Comparison of ENCODE assay signal across 1 cellular context in genomic region chr2:24919977-24920812, GRCh38.
TF ChIP-seq lines count a peak whose summit lies in the region.

TSS of gene ADCY3 (minus strand) at chr2:24920237. CDS start at chr2:24918987, 1,250 bp downstream.

TF ChIP-seq in GM12878, 131 proteins besides CTCF, POLR2A, EP300 and RAD21 (continues in another document):
- no peak for TF ChIP-seq RELB (IDR thresholded peaks at IDR 0.05; ENCODE audit: low read depth)
- peak; percentile 30 for TF ChIP-seq USF2 (IDR thresholded peaks at IDR 0.05; ENCODE audit: borderline replicate concordance, low read depth, low read length)
- TF ChIP-seq SPI1 (IDR thresholded peaks at IDR 0.05; ENCODE audit: borderline replicate concordance, insufficient read depth, low read depth, low read length), result no peak
- no peak for TF ChIP-seq ATF2 (IDR thresholded peaks at IDR 0.05; ENCODE audit: low read length)
- no peak for TF ChIP-seq BMI1 (IDR thresholded peaks at IDR 0.05; ENCODE audit: borderline replicate concordance)
- peak; percentile 47 to 81; a peak in 2 of 4 replicates for TF ChIP-seq BHLHE40 (IDR thresholded peaks at IDR 0.05; ENCODE audit: borderline replicate concordance in 1 of 2, low read depth in 2 of 2, low read length in 1 of 2)
- TF ChIP-seq CEBPB (IDR thresholded peaks at IDR 0.05; ENCODE audit: borderline replicate concordance in 1 of 2, low read depth in 2 of 2, low read length in 2 of 2), result no peak
- TF ChIP-seq E2F4 (IDR thresholded peaks at IDR 0.05; ENCODE audit: low read depth, low read length), result no peak
- TF ChIP-seq FOS (IDR thresholded peaks at IDR 0.05; ENCODE audit: borderline replicate concordance, extremely low read depth, insufficient read length), result no peak
- TF ChIP-seq ESRRA (IDR thresholded peaks at IDR 0.05; ENCODE audit: low read length), result no peak
- TF ChIP-seq HDAC6 (IDR thresholded peaks at IDR 0.05; ENCODE audit: unreplicated experiment), result no peak
- TF ChIP-seq MEF2B (IDR thresholded peaks at IDR 0.05; ENCODE audit: partially characterized antibody, poor library complexity, severe bottlenecking), result no peak
- TF ChIP-seq NRF1 (conservative IDR thresholded peaks at IDR 0.05; ENCODE audit: low read depth, low read length), result no peak
- TF ChIP-seq, protein P1, sequence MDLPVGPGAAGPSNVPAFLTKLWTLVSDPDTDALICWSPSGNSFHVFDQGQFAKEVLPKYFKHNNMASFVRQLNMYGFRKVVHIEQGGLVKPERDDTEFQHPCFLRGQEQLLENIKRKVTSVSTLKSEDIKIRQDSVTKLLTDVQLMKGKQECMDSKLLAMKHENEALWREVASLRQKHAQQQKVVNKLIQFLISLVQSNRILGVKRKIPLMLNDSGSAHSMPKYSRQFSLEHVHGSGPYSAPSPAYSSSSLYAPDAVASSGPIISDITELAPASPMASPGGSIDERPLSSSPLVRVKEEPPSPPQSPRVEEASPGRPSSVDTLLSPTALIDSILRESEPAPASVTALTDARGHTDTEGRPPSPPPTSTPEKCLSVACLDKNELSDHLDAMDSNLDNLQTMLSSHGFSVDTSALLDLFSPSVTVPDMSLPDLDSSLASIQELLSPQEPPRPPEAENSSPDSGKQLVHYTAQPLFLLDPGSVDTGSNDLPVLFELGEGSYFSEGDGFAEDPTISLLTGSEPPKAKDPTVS (IDR thresholded peaks at IDR 0.05; ENCODE audit: low read depth, low read length), result no peak
- TF ChIP-seq FOXK2 (IDR thresholded peaks at IDR 0.05), result no peak
- TF ChIP-seq, protein P2, sequence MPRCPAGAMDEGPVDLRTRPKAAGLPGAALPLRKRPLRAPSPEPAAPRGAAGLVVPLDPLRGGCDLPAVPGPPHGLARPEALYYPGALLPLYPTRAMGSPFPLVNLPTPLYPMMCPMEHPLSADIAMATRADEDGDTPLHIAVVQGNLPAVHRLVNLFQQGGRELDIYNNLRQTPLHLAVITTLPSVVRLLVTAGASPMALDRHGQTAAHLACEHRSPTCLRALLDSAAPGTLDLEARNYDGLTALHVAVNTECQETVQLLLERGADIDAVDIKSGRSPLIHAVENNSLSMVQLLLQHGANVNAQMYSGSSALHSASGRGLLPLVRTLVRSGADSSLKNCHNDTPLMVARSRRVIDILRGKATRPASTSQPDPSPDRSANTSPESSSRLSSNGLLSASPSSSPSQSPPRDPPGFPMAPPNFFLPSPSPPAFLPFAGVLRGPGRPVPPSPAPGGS (IDR thresholded peaks at IDR 0.05; ENCODE audit: borderline replicate concordance, insufficient read depth, low read depth, low read length, poor library complexity, severe bottlenecking), result no peak
- TF ChIP-seq ZBTB40 (IDR thresholded peaks at IDR 0.05; ENCODE audit: borderline replicate concordance), result no peak
- no peak for TF ChIP-seq ASH2L (IDR thresholded peaks at IDR 0.05; ENCODE audit: borderline replicate concordance, low read depth)
- no peak for TF ChIP-seq MYB (IDR thresholded peaks at IDR 0.05; ENCODE audit: borderline replicate concordance, low read depth, low read length)
- TF ChIP-seq ZNF384 (IDR thresholded peaks at IDR 0.05; ENCODE audit: borderline replicate concordance, low read depth, low read length), result no peak
- no peak for TF ChIP-seq MLLT1 (IDR thresholded peaks at IDR 0.05)
- peak; percentile 57; the same call in 1 of the 2 replicates for TF ChIP-seq MAX (IDR thresholded peaks at IDR 0.05; ENCODE audit: low read depth, low read length)
- TF ChIP-seq ZNF622 (IDR thresholded peaks at IDR 0.05), result no peak
- no peak for TF ChIP-seq TARDBP (IDR thresholded peaks at IDR 0.05; ENCODE audit: borderline replicate concordance)
- no peak for TF ChIP-seq KAT2A (conservative IDR thresholded peaks at IDR 0.05; ENCODE audit: control insufficient read depth, low read depth, low read length)
- peak in 1 of 2 experiments; percentile 79; a peak in 1 of 3 replicates for TF ChIP-seq EGR1 (IDR thresholded peaks at IDR 0.05; ENCODE audit: borderline replicate concordance in 1 of 2, low read depth in 2 of 2, low read length in 2 of 2)
- TF ChIP-seq CHD1 (IDR thresholded peaks at IDR 0.05; ENCODE audit: low read depth, low read length), result no peak
- no peak for TF ChIP-seq ZBED1 (IDR thresholded peaks at IDR 0.05; ENCODE audit: borderline replicate concordance)
- no peak for TF ChIP-seq HCFC1 (IDR thresholded peaks at IDR 0.05; ENCODE audit: low read length)
- TF ChIP-seq POLR2AphosphoS2 (IDR thresholded peaks at IDR 0.05; ENCODE audit: low read depth, low read length), result no peak
- TF ChIP-seq, protein P3, sequence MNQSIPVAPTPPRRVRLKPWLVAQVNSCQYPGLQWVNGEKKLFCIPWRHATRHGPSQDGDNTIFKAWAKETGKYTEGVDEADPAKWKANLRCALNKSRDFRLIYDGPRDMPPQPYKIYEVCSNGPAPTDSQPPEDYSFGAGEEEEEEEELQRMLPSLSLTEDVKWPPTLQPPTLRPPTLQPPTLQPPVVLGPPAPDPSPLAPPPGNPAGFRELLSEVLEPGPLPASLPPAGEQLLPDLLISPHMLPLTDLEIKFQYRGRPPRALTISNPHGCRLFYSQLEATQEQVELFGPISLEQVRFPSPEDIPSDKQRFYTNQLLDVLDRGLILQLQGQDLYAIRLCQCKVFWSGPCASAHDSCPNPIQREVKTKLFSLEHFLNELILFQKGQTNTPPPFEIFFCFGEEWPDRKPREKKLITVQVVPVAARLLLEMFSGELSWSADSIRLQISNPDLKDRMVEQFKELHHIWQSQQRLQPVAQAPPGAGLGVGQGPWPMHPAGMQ (IDR thresholded peaks at IDR 0.05; ENCODE audit: borderline replicate concordance), result no peak
- TF ChIP-seq NR2C2 (IDR thresholded peaks at IDR 0.05; ENCODE audit: borderline replicate concordance, control insufficient read depth, insufficient read length, low read depth), result no peak
- no peak for TF ChIP-seq BCL11A (IDR thresholded peaks at IDR 0.05; ENCODE audit: low read depth, low read length)
- no peak for TF ChIP-seq ETV6 (conservative IDR thresholded peaks at IDR 0.05 in 1 of 2, IDR thresholded peaks at IDR 0.05 in 1 of 2; ENCODE audit: borderline replicate concordance in 1 of 2, low read depth in 1 of 2)
- no peak for TF ChIP-seq TCF7 (IDR thresholded peaks at IDR 0.05; ENCODE audit: borderline replicate concordance)
- TF ChIP-seq DPF2 (IDR thresholded peaks at IDR 0.05), result no peak
- TF ChIP-seq NBN (IDR thresholded peaks at IDR 0.05), result no peak
- TF ChIP-seq RBBP5 (conservative IDR thresholded peaks at IDR 0.05), result no peak
- no peak for TF ChIP-seq NR2C1 (IDR thresholded peaks at IDR 0.05)
- no peak for TF ChIP-seq KDM1A (IDR thresholded peaks at IDR 0.05; ENCODE audit: borderline replicate concordance)
- no peak for TF ChIP-seq RUNX3 (IDR thresholded peaks at IDR 0.05; ENCODE audit: low read length)
- TF ChIP-seq ATF3 (IDR thresholded peaks at IDR 0.05; ENCODE audit: borderline replicate concordance, extremely low read depth, low read depth, low read length), result peak; percentile 36; the same call in 1 of the 2 replicates
- TF ChIP-seq EZH2 (IDR thresholded peaks at IDR 0.05; ENCODE audit: borderline replicate concordance, control insufficient read depth, low read depth, low read length), result no peak
- no peak for TF ChIP-seq KLF5 (IDR thresholded peaks at IDR 0.05; ENCODE audit: partially characterized antibody)
- TF ChIP-seq GATAD2B (conservative IDR thresholded peaks at IDR 0.05; ENCODE audit: low read depth), result 0 out of 2 replicates have a peak, but pooled peaks have one; percentile 1
- TF ChIP-seq TCF12 (IDR thresholded peaks at IDR 0.05; ENCODE audit: low read depth, low read length), result no peak
- TF ChIP-seq MYC (IDR thresholded peaks at IDR 0.05; ENCODE audit: insufficient read depth, insufficient read length, insufficient replicate concordance, low read length, severe bottlenecking), result no peak
- no peak for TF ChIP-seq LARP7 (IDR thresholded peaks at IDR 0.05)
- no peak for TF ChIP-seq SUZ12 (IDR thresholded peaks at IDR 0.05; ENCODE audit: unreplicated experiment)
- no peak for TF ChIP-seq ZNF207 (IDR thresholded peaks at IDR 0.05; ENCODE audit: borderline replicate concordance)
- TF ChIP-seq SP1 (IDR thresholded peaks at IDR 0.05; ENCODE audit: low read depth, low read length), result no peak
